10 cellular contexts compared by ENCODE assay signal in the genomic region with DNA sequence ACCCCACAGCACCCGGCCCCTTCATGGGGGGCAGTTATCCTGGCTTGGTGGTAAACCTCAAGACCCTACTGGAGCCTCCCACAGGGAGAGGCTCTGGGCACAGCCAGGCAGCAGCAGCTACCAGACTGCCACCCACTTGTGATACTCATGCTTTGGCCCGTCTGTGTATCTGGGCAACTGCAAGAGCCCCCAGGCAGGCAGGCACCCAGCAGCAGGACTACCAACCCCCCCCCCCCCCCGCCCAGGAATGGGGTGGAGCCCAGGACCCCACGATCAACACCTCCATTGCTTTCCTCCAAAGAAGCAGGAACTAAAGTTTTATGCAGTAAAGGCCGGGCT. TPM values are rescaled to one million over a fixed set of nuclear protein-coding genes. Genes with fewer than 3 reads are reported as not detected.
DNase-seq lines count a peak whose midpoint lies in the region; ATAC-seq and TF ChIP-seq lines count a peak whose summit lies in the region.
"Had no signal": no experiment of that assay in that cellular context is flagged by ENCODE, and none has a peak within 500 bp of the region (broad histone marks: within the 10 kb centered on the region; RNA-seq: fewer than 3 reads in every experiment).

No MANE protein-coding gene starts in this region.

- 25% methylated on average over 2 of the region's 5 CpGs for WGBS in right lobe of liver (ENCODE audit: insufficient coverage, low coverage, low lambda C conversion rate, missing lambda C conversion rate)
- 20% methylated on average over 5 of the region's 5 CpGs for WGBS in thymus

- peaks cover 3% of the 10 kb centered on the region for H3K27me3 Mint-ChIP-seq in activated naive CD4-positive, alpha-beta T cell treated with anti-CD3 and anti-CD28 coated beads for 36 hours (ENCODE audit: low read depth)

- H3K27ac ChIP-seq in VCaP (peak overlapping the region; percentile 78; the same call in 1 of the 2 replicates), right lobe of liver (peak overlapping the region; percentile 47 to 87 (median 76)), thymus (ENCODE audit: low read depth) (peak overlapping the region; percentile 36), A673 (ENCODE audit: low read depth, low read length, poor library complexity, severe bottlenecking) (no peak overlapping the region)
- H3K27ac ChIP-seq: SJCRH30 had no signal

- TF ChIP-seq CTCF in VCaP (conservative IDR thresholded peaks at IDR 0.05) = no peak
- TF ChIP-seq CTCF in right lobe of liver (IDR thresholded peaks at IDR 0.05) = no peak
- TF ChIP-seq CTCF in A673 (conservative IDR thresholded peaks at IDR 0.05; ENCODE audit: low read depth, low read length) = no peak

- H3K4me3 Mint-ChIP-seq in activated naive CD4-positive, alpha-beta T cell treated with anti-CD3 and anti-CD28 coated beads for 36 hours = peak overlapping the region; percentile 65

- no peak for DNase-seq in activated naive CD4-positive, alpha-beta T cell treated with anti-CD3 and anti-CD28 coated beads for 36 hours
- DNase-seq in activated naive CD4-positive, alpha-beta T cell treated with anti-CD3 and anti-CD28 coated beads, Interleukin-2, amount 50 U/mL, for 72 hours (ENCODE audit: low spot score in 2 of 2) = no peak
- no peak for DNase-seq in right lobe of liver
- no peak for DNase-seq in NCI-H2081 treated with DMSO at 0.1 percent for 48 hours (lab: John Stamatoyannopoulos, UW)
- DNase-seq in A673 (ENCODE audit: low spot score) = no peak
- no peak for DNase-seq in NCI-H510A treated with DMSO at 0.1 percent for 48 hours (lab: John Stamatoyannopoulos, UW)
- DNase-seq: endodermal cell, SJCRH30 had no signal

- intact Hi-C loops in activated naive CD4-positive, alpha-beta T cell treated with anti-CD3 and anti-CD28 coated beads for 36 hours (cut with micrococcal nuclease) = loop anchor here (5.0 kb wide), 1 partner anchor 321 kb away; no protein-coding TSS in a partner anchor
- intact Hi-C loops in right lobe of liver (cut with DNase I) = loop anchor here in 1 of 2 donors (10.0 kb wide), 1 partner anchor 161 kb away; no protein-coding TSS in a partner anchor
- intact Hi-C loops in A673 (cut with micrococcal nuclease; ENCODE audit: unreplicated experiment) = no loop called here

- H3K9me3 ChIP-seq in right lobe of liver (no peaks in the 10 kb centered on the region), thymus (ENCODE audit: control insufficient read depth) (no peaks in the 10 kb centered on the region), A673 (ENCODE audit: low read depth, low read length, poor library complexity, severe bottlenecking) (no peaks in the 10 kb centered on the region)
- H3K9me3 ChIP-seq: SJCRH30 had no signal

- no peaks in the 10 kb centered on the region for H3K9me3 Mint-ChIP-seq in activated naive CD4-positive, alpha-beta T cell treated with anti-CD3 and anti-CD28 coated beads for 36 hours
- H3K9me3 Mint-ChIP-seq in activated naive CD4-positive, alpha-beta T cell treated with anti-CD3 and anti-CD28 coated beads, Interleukin-2, amount 50 U/mL, for 72 hours = no peaks in the 10 kb centered on the region
- H3K9me3 Mint-ChIP-seq: endodermal cell had no signal

- TF ChIP-seq POLR2A in right lobe of liver (IDR thresholded peaks at IDR 0.05) = no peak

- CTCF ChIA-PET in activated naive CD4-positive, alpha-beta T cell treated with anti-CD3 and anti-CD28 coated beads for 36 hours (lab: Charles Lee) = interaction anchor here (3.3 to 3.4 kb wide), 3 partner anchors 9 to 138 kb away, joined by 19 to 25 read pairs (median 22); no protein-coding TSS in a partner anchor
- CTCF ChIA-PET in A673 (lab: Charles Lee) = interaction anchor here (1.7 kb wide), 1 partner anchor 138 kb away, joined by 5 read pairs; no protein-coding TSS in a partner anchor

- H3K36me3 Mint-ChIP-seq in activated naive CD4-positive, alpha-beta T cell treated with anti-CD3 and anti-CD28 coated beads for 36 hours (ENCODE audit: low read depth) = peaks cover 10% of the 10 kb centered on the region
- H3K36me3 Mint-ChIP-seq in activated naive CD4-positive, alpha-beta T cell treated with anti-CD3 and anti-CD28 coated beads, Interleukin-2, amount 50 U/mL, for 72 hours = no peaks in the 10 kb centered on the region

- POLR2A ChIA-PET in A673 (lab: Charles Lee; ENCODE audit: low non-redundant PET) = no interaction called here

- no peak overlapping the region for H3K27ac Mint-ChIP-seq in activated naive CD4-positive, alpha-beta T cell treated with anti-CD3 and anti-CD28 coated beads for 36 hours
- H3K27ac Mint-ChIP-seq in activated naive CD4-positive, alpha-beta T cell treated with anti-CD3 and anti-CD28 coated beads, Interleukin-2, amount 50 U/mL, for 72 hours = no peak overlapping the region
- H3K27ac Mint-ChIP-seq: endodermal cell had no signal

- no peak for ATAC-seq in activated naive CD4-positive, alpha-beta T cell treated with anti-CD3 and anti-CD28 coated beads, Interleukin-2, amount 50 U/mL, for 72 hours
- no peak for ATAC-seq in right lobe of liver

- H3K4me3 ChIP-seq in right lobe of liver = no peak overlapping the region
- no peak overlapping the region for H3K4me3 ChIP-seq in thymus (ENCODE audit: low read length)
- no peak overlapping the region for H3K4me3 ChIP-seq in A673 (ENCODE audit: low read depth, low read length, poor library complexity, severe bottlenecking)
- H3K4me3 ChIP-seq: SJCRH30 had no signal

- no TSS peak for BruUV-seq in A673 (replicated peaks; lab: Mats Ljungman, UMichigan)

- H3K4me1 ChIP-seq in right lobe of liver = peaks cover 0 to 18% (median 6%) of the 10 kb centered on the region in 4 donors
- peaks cover 31% of the 10 kb centered on the region for H3K4me1 ChIP-seq in thymus (ENCODE audit: control insufficient read depth, insufficient read depth, low read length)
- peaks cover under 1% of the 10 kb centered on the region for H3K4me1 ChIP-seq in A673 (ENCODE audit: insufficient read depth, low read length, poor library complexity, severe bottlenecking)
- H3K4me1 ChIP-seq: SJCRH30 had no signal

- H3K36me3 ChIP-seq in right lobe of liver (no peaks in the 10 kb centered on the region), thymus (ENCODE audit: control insufficient read depth, insufficient read depth) (peaks cover 3% of the 10 kb centered on the region), A673 (ENCODE audit: insufficient read depth, low read length, poor library complexity, severe bottlenecking) (peaks cover 5% of the 10 kb centered on the region)

- no peaks in the 10 kb centered on the region for H3K27me3 ChIP-seq in right lobe of liver
- peaks cover 8% of the 10 kb centered on the region for H3K27me3 ChIP-seq in thymus (ENCODE audit: control insufficient read depth, insufficient read depth)
- H3K27me3 ChIP-seq in A673 (replicated peaks; ENCODE audit: insufficient read depth, low read depth, low read length, poor library complexity) = no peaks in the 10 kb centered on the region
- H3K27me3 ChIP-seq: SJCRH30 had no signal

- peaks cover 37% of the 10 kb centered on the region for H3K4me1 Mint-ChIP-seq in activated naive CD4-positive, alpha-beta T cell treated with anti-CD3 and anti-CD28 coated beads for 36 hours (ENCODE audit: low read depth)

RNA-seq across cellular contexts. Expression of gene LYL1, which starts 0.9 kb away (rescaled TPM):
- 1 to 10 TPM; 1.8 to 2.2 TPM for total RNA-seq in activated naive CD4-positive, alpha-beta T cell treated with anti-CD3 and anti-CD28 coated beads for 36 hours
- 1 to 10 TPM in 1 of 2 donors, under 1 TPM in 1; 0.71 to 3.2 TPM for total RNA-seq in activated naive CD4-positive, alpha-beta T cell treated with anti-CD3 and anti-CD28 coated beads, Interleukin-2, amount 50 U/mL, for 72 hours
- total RNA-seq in right lobe of liver (1 to 10 TPM; 1.1 to 3.7 (median 2.3) TPM), A673 (2021) (not detected in 2 replicates)
- 14.0 TPM for polyA plus RNA-seq in thymus

RNA-seq across cellular contexts. Expression of gene TRMT1, which starts 13.0 kb away (rescaled TPM):
- total RNA-seq in activated naive CD4-positive, alpha-beta T cell treated with anti-CD3 and anti-CD28 coated beads for 36 hours = 10 to 100 TPM; 55.8 to 59.6 TPM
- total RNA-seq in activated naive CD4-positive, alpha-beta T cell treated with anti-CD3 and anti-CD28 coated beads, Interleukin-2, amount 50 U/mL, for 72 hours = 10 to 100 TPM; 65.5 to 82.4 TPM
- total RNA-seq in right lobe of liver (10 to 100 TPM; 15.0 to 20.5 (median 17.2) TPM), A673 (2021) (85.7 and 109 TPM in 2 replicates)
- polyA plus RNA-seq in thymus = 69.9 TPM

RNA-seq across cellular contexts. Expression of gene NACC1, which starts 14.5 kb away (rescaled TPM):
- 10 to 100 TPM; 41.3 to 45.0 TPM for total RNA-seq in activated naive CD4-positive, alpha-beta T cell treated with anti-CD3 and anti-CD28 coated beads for 36 hours
- total RNA-seq in activated naive CD4-positive, alpha-beta T cell treated with anti-CD3 and anti-CD28 coated beads, Interleukin-2, amount 50 U/mL, for 72 hours = 10 to 100 TPM; 56.0 to 67.0 TPM
- total RNA-seq in right lobe of liver (10 to 100 TPM; 19.2 to 30.3 (median 26.4) TPM), A673 (2021) (119 and 126 TPM in 2 replicates)
- polyA plus RNA-seq in thymus = 17.5 TPM

RNA-seq across cellular contexts. Expression of gene STX10, which starts 46.6 kb away (rescaled TPM):
- total RNA-seq in activated naive CD4-positive, alpha-beta T cell treated with anti-CD3 and anti-CD28 coated beads for 36 hours = 10 to 100 TPM; 48.3 to 48.9 TPM
- total RNA-seq in activated naive CD4-positive, alpha-beta T cell treated with anti-CD3 and anti-CD28 coated beads, Interleukin-2, amount 50 U/mL, for 72 hours = 10 to 100 TPM; 67.2 to 77.1 TPM
- total RNA-seq in right lobe of liver (10 to 100 TPM; 18.2 to 41.5 (median 23.4) TPM), A673 (2021) (63.3 and 69.5 TPM in 2 replicates)
- 101 TPM for polyA plus RNA-seq in thymus

RNA-seq across cellular contexts. Expression of gene IER2, which starts 46.7 kb away (rescaled TPM):
- 100 to 1,000 TPM; 120 to 123 TPM for total RNA-seq in activated naive CD4-positive, alpha-beta T cell treated with anti-CD3 and anti-CD28 coated beads for 36 hours
- total RNA-seq in activated naive CD4-positive, alpha-beta T cell treated with anti-CD3 and anti-CD28 coated beads, Interleukin-2, amount 50 U/mL, for 72 hours = 100 to 1,000 TPM; 111 to 174 TPM
- 10 to 100 TPM; 19.1 to 86.6 (median 23.8) TPM for total RNA-seq in right lobe of liver
- polyA plus RNA-seq in thymus = 92.7 TPM
- 148 and 164 TPM in 2 replicates for total RNA-seq in A673 (2021)
